8 cellular contexts compared by ENCODE assay signal in the genomic region with DNA sequence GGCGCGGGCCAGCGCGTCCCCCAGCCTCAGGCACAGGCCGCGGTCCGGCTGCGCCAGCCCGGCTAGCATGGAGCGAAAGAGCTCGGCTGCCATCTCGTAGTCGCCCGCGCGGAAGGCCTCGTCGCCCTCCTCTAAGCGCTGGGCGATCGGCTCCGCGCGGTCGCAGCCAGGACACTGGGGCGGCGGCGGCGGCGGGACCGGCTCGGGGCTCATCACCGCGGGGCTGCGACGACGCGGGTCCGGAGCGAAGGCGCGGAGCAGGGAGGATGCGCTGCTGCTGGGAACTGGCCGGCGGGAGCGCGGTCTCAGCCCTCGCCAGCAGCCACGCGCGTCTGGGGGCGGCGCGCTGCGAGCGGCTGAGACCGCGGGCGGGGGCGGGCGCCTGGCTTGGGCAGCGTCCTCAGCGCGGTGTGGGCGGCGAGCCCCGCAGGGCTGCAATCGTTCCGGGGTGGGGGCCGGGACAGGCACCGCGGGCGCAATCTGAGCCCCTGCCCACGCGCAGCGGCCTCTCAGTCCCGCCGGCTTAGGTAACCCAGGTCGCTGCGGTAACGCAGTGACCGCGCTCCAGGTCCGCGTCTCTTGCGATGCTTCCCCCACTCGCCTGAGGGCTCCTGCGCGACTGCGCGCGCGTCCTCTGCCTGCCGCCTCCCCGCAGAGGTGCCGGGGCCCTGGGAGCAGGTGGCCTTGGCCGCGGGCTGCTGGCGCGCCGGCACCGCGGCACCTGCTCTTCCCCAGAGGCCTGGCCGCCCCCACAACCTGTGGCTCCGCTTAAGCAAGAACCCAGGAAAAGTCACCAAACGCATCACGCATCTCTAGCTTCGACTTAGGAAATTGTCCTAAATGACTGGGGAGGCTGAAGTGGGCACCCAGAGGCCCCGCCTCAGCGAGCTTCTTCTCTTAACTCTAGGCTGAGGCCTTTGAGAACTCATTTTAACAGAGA. TPM values are rescaled to one million over a fixed set of nuclear protein-coding genes. Genes with fewer than 3 reads are reported as not detected.
A peak's percentile ranks its signal among the peaks of the same experiment; 100 is the strongest.
DNase-seq lines count a peak whose midpoint lies in the region; ATAC-seq and TF ChIP-seq lines count a peak whose summit lies in the region.

TSS of gene LONRF2 (minus strand) at position 621 of the 940 bp plus-strand sequence. CDS start at position 213, 408 bp downstream.

- peaks cover 7% of the 10 kb centered on the region for H3K36me3 Mint-ChIP-seq in activated T-helper 2 cell treated with anti-CD3 and anti-CD28 coated beads, Interferon-gamma antibody, Interleukin-2, Interleukin-4, amounts not matched to agents 10 μg/mL and 5 μg/mL and 100 μg/mL, durations not matched to agents 14 hours and 24 hours and 36 hours (ENCODE audit: low read depth)
- peaks cover 17% of the 10 kb centered on the region for H3K36me3 Mint-ChIP-seq in progenitor cell of endocrine pancreas (ENCODE audit: insufficient read depth)

- peak within 1 kb of the TSS; percentile 33 for H3K4me3 ChIP-seq in Jurkat, Clone E6-1 (ENCODE audit: low read length)

- H3K4me3 Mint-ChIP-seq in activated T-helper 2 cell treated with anti-CD3 and anti-CD28 coated beads, Interferon-gamma antibody, Interleukin-2, Interleukin-4, amounts not matched to agents 10 μg/mL and 5 μg/mL and 100 μg/mL, durations not matched to agents 14 hours and 24 hours and 36 hours (ENCODE audit: low read depth): peak within 1 kb of the TSS; percentile 56
- H3K4me3 Mint-ChIP-seq in progenitor cell of endocrine pancreas (ENCODE audit: low read depth): peak within 1 kb of the TSS; percentile 73

- peaks cover 64% of the 10 kb centered on the region for H3K27me3 Mint-ChIP-seq in activated T-helper 2 cell treated with anti-CD3 and anti-CD28 coated beads, Interferon-gamma antibody, Interleukin-2, Interleukin-4, amounts not matched to agents 10 μg/mL and 5 μg/mL and 100 μg/mL, durations not matched to agents 14 hours and 24 hours and 36 hours (ENCODE audit: low read depth)
- H3K27me3 Mint-ChIP-seq in progenitor cell of endocrine pancreas: peaks cover 33% of the 10 kb centered on the region

- DNase-seq in COLO668 (lab: John Stamatoyannopoulos, UW; ENCODE audit: unreplicated experiment) (peak; percentile 92), left cardiac atrium (peak; percentile 48), progenitor cell of endocrine pancreas (ENCODE audit: low spot score, unreplicated experiment) (peak; percentile 45), RKO (ENCODE audit: low spot score) (no peak), kidney glomerular epithelial cell (lab: John Stamatoyannopoulos, UW) (no peak)
- no peak for DNase-seq in Jurkat, Clone E6-1 (ENCODE audit: low read depth, low spot score)
- DNase-seq in activated T-helper 2 cell treated with anti-CD3 and anti-CD28 coated beads, Interferon-gamma antibody, Interleukin-2, Interleukin-4, amounts not matched to agents 10 μg/mL and 5 μg/mL and 100 μg/mL, durations not matched to agents 14 hours and 24 hours and 36 hours (ENCODE audit: low spot score): no peak

- no peak within 1 kb of the TSS for H3K27ac Mint-ChIP-seq in activated T-helper 2 cell treated with anti-CD3 and anti-CD28 coated beads, Interferon-gamma antibody, Interleukin-2, Interleukin-4, amounts not matched to agents 10 μg/mL and 5 μg/mL and 100 μg/mL, durations not matched to agents 14 hours and 24 hours and 36 hours
- H3K27ac Mint-ChIP-seq in progenitor cell of endocrine pancreas: peak within 1 kb of the TSS; percentile 89

- peaks cover 16% of the 10 kb centered on the region for H3K9me3 Mint-ChIP-seq in activated T-helper 2 cell treated with anti-CD3 and anti-CD28 coated beads, Interferon-gamma antibody, Interleukin-2, Interleukin-4, amounts not matched to agents 10 μg/mL and 5 μg/mL and 100 μg/mL, durations not matched to agents 14 hours and 24 hours and 36 hours
- H3K9me3 Mint-ChIP-seq in progenitor cell of endocrine pancreas (ENCODE audit: low read depth): peaks cover 11% of the 10 kb centered on the region

- ATAC-seq in left cardiac atrium: peak; percentile 88
- no peak for ATAC-seq in HG02973 (IDR thresholded peaks at IDR 0.05; ENCODE audit: unreplicated experiment)

- no peak for TF ChIP-seq CTCF in progenitor cell of endocrine pancreas (IDR thresholded peaks at IDR 0.05; ENCODE audit: unreplicated experiment)

- peaks cover 2% of the 10 kb centered on the region for H3K4me1 Mint-ChIP-seq in activated T-helper 2 cell treated with anti-CD3 and anti-CD28 coated beads, Interferon-gamma antibody, Interleukin-2, Interleukin-4, amounts not matched to agents 10 μg/mL and 5 μg/mL and 100 μg/mL, durations not matched to agents 14 hours and 24 hours and 36 hours (ENCODE audit: low read depth)
- H3K4me1 Mint-ChIP-seq in progenitor cell of endocrine pancreas (ENCODE audit: low read depth): peaks cover 4% of the 10 kb centered on the region

- intact Hi-C loops in activated T-helper 2 cell treated with anti-CD3 and anti-CD28 coated beads, Interferon-gamma antibody, Interleukin-2, Interleukin-4, amounts not matched to agents 10 μg/mL and 5 μg/mL and 100 μg/mL, durations not matched to agents 14 hours and 24 hours and 36 hours (cut with micrococcal nuclease): loop anchor here (5.0 kb wide), 1 partner anchor 60 kb away; no protein-coding TSS in a partner anchor
- intact Hi-C loops in left cardiac atrium (cut with DNase I): no loop called here

RNA-seq across cellular contexts. Expression of gene LONRF2, which starts in this region (rescaled TPM):
- 0.87 TPM for polyA plus RNA-seq in Jurkat, Clone E6-1 (2012; ENCODE audit: insufficient read depth, insufficient read length)
- 0.21 and 0.28 TPM in 2 replicates for total RNA-seq in activated T-helper 2 cell treated with anti-CD3 and anti-CD28 coated beads, Interferon-gamma antibody, Interleukin-2, Interleukin-4, amounts not matched to agents 10 μg/mL and 5 μg/mL and 100 μg/mL, durations not matched to agents 14 hours and 24 hours and 36 hours
- total RNA-seq in left cardiac atrium (10 to 100 TPM; 12.8 to 13.5 TPM), progenitor cell of endocrine pancreas (8.4 and 9.2 TPM in 2 replicates)

Comparison
In these comparisons a context has a peak if more than half of its experiments do, and no peak if none do; other contexts are left out.
1. DNase-seq: peak in COLO668 (single experiment), left cardiac atrium (single experiment) and progenitor cell of endocrine pancreas (single experiment); none in Jurkat, Clone E6-1 (single experiment), activated T-helper 2 cell treated with anti-CD3 and anti-CD28 coated beads, Interferon-gamma antibody, Interleukin-2, Interleukin-4, amounts not matched to agents 10 μg/mL and 5 μg/mL and 100 μg/mL, durations not matched to agents 14 hours and 24 hours and 36 hours (single experiment), RKO (single experiment) and kidney glomerular epithelial cell (single experiment).